Comparison of ENCODE assay signal across 14 cellular contexts in the genomic region with DNA sequence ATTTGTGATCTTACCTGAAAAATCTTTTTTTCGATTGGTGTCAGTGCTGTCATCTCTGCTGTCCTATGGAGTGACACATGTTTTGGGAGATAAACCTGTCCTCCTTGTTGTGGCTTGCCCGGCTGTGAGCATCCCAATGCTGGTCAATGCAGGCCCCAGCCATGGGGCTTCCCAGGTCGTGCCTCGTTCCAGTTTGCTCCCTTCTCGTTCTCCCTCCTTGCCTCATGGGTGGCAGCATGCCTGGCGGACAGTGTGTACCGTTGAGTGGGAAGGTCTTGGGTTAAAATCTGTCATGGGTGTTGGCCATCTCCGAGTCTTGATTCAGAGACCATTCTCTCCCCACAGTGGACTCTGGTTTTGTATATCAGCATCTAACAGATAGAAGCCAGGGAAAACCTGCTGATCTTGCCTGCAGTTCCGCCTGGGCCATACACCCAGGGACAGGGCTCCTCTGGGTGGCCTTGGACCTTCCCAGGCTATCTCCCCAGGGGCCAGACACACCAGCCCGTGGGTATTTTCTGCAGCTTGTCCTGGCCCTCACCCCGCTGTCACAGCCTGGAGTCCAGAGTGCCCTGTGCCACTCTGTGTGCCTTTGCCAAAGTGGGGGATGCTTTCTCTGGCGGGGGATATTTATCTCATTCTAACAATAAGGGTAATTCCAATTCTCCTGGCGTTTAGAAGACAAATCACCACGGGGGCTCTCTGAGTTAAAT.
DNase-seq lines count a peak whose midpoint lies in the region; ATAC-seq, FAIRE-seq and TF ChIP-seq lines count a peak whose summit lies in the region.
"Had no signal": no experiment of that assay in that cellular context is flagged by ENCODE, and none has a peak within 500 bp of the region (broad histone marks: within the 10 kb centered on the region; RNA-seq: fewer than 3 reads in every experiment).

No MANE protein-coding gene starts in this region.

- no peaks in the 10 kb centered on the region for H3K4me1 ChIP-seq in CD8-positive, alpha-beta memory T cell (ENCODE audit: insufficient read depth, low read length)
- H3K4me1 ChIP-seq in K562 (replicated peaks in 1 of 2; ENCODE audit: control insufficient read depth in 2 of 2, insufficient read depth in 2 of 2, low read length in 2 of 2) (peaks cover 2 to 19% of the 10 kb centered on the region in 2 experiments; a peak in 4 of 5 replicates), kidney (ENCODE audit: control insufficient read depth in 1 of 2, insufficient read depth in 1 of 2, low read depth in 1 of 2, low read length in 2 of 2) (peaks cover 2 to 5% of the 10 kb centered on the region in 2 donors), skeletal muscle tissue (ENCODE audit: control insufficient read depth in 3 of 3, insufficient read depth in 3 of 3, low read length in 3 of 3) (peaks cover 11 to 18% (median 15%) of the 10 kb centered on the region in 3 donors)

- no peak overlapping the region for H2AFZ ChIP-seq in K562 (ENCODE audit: low read depth, low read length)

- no peak overlapping the region for H3K4me2 ChIP-seq in K562 (ENCODE audit: insufficient read depth, low read length)
- H3K4me2 ChIP-seq: smooth muscle cell had no signal

- CTCF ChIA-PET in CD8-positive, alpha-beta memory T cell (lab: Charles Lee) = no interaction called here
- CTCF ChIA-PET in K562 (lab: Yijun Ruan, JAX; ENCODE audit: low intra/inter-chr PET ratio) = no interaction called here

- H4K20me1 ChIP-seq in K562 (replicated peaks; ENCODE audit: control insufficient read depth, insufficient read depth, low read length) = 0 out of 2 replicates have a peak, but pooled peaks cover 6% of the 10 kb centered on the region

- no peaks in the 10 kb centered on the region for H3K9me1 ChIP-seq in K562 (ENCODE audit: control insufficient read depth, insufficient read depth, low read length)

- H3K9me3 ChIP-seq in CD8-positive, alpha-beta memory T cell (ENCODE audit: low read length) = no peaks in the 10 kb centered on the region
- no peaks in the 10 kb centered on the region for H3K9me3 ChIP-seq in K562 (replicated peaks; ENCODE audit: control insufficient read depth, insufficient read depth, low read depth, low read length)
- H3K9me3 ChIP-seq in kidney (ENCODE audit: control insufficient read depth in 1 of 2, low read length in 2 of 2) = no peaks in the 10 kb centered on the region
- no peaks in the 10 kb centered on the region for H3K9me3 ChIP-seq in skeletal muscle tissue (ENCODE audit: control insufficient read depth in 3 of 3, low read length in 3 of 3)

- no peaks in the 10 kb centered on the region for H3K27me3 ChIP-seq in CD8-positive, alpha-beta memory T cell (ENCODE audit: insufficient read depth, low read length, poor library complexity, severe bottlenecking)
- H3K27me3 ChIP-seq in K562 (ENCODE audit: control insufficient read depth in 2 of 2, insufficient read depth in 2 of 2, low read length in 2 of 2) (no peaks in the 10 kb centered on the region), skeletal muscle tissue (ENCODE audit: control insufficient read depth in 3 of 3, insufficient read depth in 3 of 3, low read length in 3 of 3) (no peaks in the 10 kb centered on the region)
- H3K27me3 ChIP-seq: brain microvascular endothelial cell had no signal

- TF ChIP-seq RAD21 in K562 (CRISPR knock-in tag; conservative IDR thresholded peaks at IDR 0.05 in 1 of 2, IDR thresholded peaks at IDR 0.05 in 1 of 2) = no peak

- TF ChIP-seq EP300 in K562 (IDR thresholded peaks at IDR 0.05; ENCODE audit: low read length) = no peak

- no peak overlapping the region for H3K27ac ChIP-seq in CD8-positive, alpha-beta memory T cell (ENCODE audit: low read depth, low read length)
- H3K27ac ChIP-seq in K562 (ENCODE audit: extremely low read depth, low read depth, low read length) (no peak overlapping the region), kidney (ENCODE audit: low read depth in 2 of 2, low read length in 2 of 2) (peak overlapping the region; percentile 33 to 41), skeletal muscle tissue (ENCODE audit: low read depth, low read length) (peak overlapping the region; percentile 57)

- no peak for TF ChIP-seq CTCF in K562 (IDR thresholded peaks at IDR 0.05 in 2 of 3, conservative IDR thresholded peaks at IDR 0.05 in 1 of 3; ENCODE audit: insufficient read depth in 2 of 3, low read depth in 1 of 3, low read length in 3 of 3)
- TF ChIP-seq CTCF in kidney (IDR thresholded peaks at IDR 0.05; ENCODE audit: borderline replicate concordance, extremely low read depth, insufficient read depth) = no peak
- no peak for TF ChIP-seq CTCF in mesothelial cell of epicardium (IDR thresholded peaks at IDR 0.05; ENCODE audit: unreplicated experiment)

- POLR2A ChIA-PET in CD8-positive, alpha-beta memory T cell (lab: Charles Lee) = no interaction called here
- POLR2A ChIA-PET in K562 (lab: Yijun Ruan, JAX) = no interaction called here

- no peak overlapping the region for H3K4me3 ChIP-seq in CD8-positive, alpha-beta memory T cell (ENCODE audit: low read length)
- H3K4me3 ChIP-seq in K562 (no peak overlapping the region), kidney (ENCODE audit: low read length in 2 of 2) (no peak overlapping the region), skeletal muscle tissue (ENCODE audit: low read length in 3 of 3) (no peak overlapping the region)
- H3K4me3 ChIP-seq: smooth muscle cell had no signal

- H3K4me3 Mint-ChIP-seq in CD8-positive, alpha-beta memory T cell = peak overlapping the region in 1 of 7 donors; percentile 20
- H3K4me3 Mint-ChIP-seq in mesothelial cell of epicardium = no peak overlapping the region

- intact Hi-C loops in K562 (cut with micrococcal nuclease) = no loop called here
- intact Hi-C loops in kidney (cut with DNase I) = no loop called here

- no peak for ATAC-seq in K562
- no peak for ATAC-seq in GM21423 (IDR thresholded peaks at IDR 0.05; ENCODE audit: unreplicated experiment)
- ATAC-seq in HG03442 (IDR thresholded peaks at IDR 0.05; ENCODE audit: unreplicated experiment) = no peak
- ATAC-seq: PC-3 had no signal

- BruUV-seq in K562 (replicated peaks; lab: Mats Ljungman, UMichigan) = no TSS peak

- DNase-seq in CD8-positive, alpha-beta memory T cell = peak in 1 of 5 donors; percentile 17
- DNase-seq in K562 (ENCODE audit: extremely low read depth in 1 of 4, low spot score in 3 of 4) (no peak), kidney (peak; percentile 49), mesothelial cell of epicardium (ENCODE audit: low spot score in 2 of 2, unreplicated experiment in 2 of 2) (no peak)
- no peak for DNase-seq in stimulated activated CD4-positive, alpha-beta T cell treated with anti-CD3 and anti-CD28 coated beads, Interleukin-2, amount 100 ng/mL, for 48 hours
- DNase-seq: CD4-positive, alpha-beta memory T cell; erythroblast; PC-3; T1000 had no signal

- no peaks in the 10 kb centered on the region for H3K9me3 Mint-ChIP-seq in CD8-positive, alpha-beta memory T cell
- H3K9me3 Mint-ChIP-seq in mesothelial cell of epicardium = no peaks in the 10 kb centered on the region
- H3K9me3 Mint-ChIP-seq: CD4-positive, alpha-beta memory T cell had no signal

- H3K79me2 ChIP-seq in K562 (ENCODE audit: control insufficient read depth, insufficient read depth, low read length) = no peaks in the 10 kb centered on the region

- peak overlapping the region in 5 of 8 donors; percentile 7 to 80 (median 57) for H3K27ac Mint-ChIP-seq in CD8-positive, alpha-beta memory T cell
- H3K27ac Mint-ChIP-seq in mesothelial cell of epicardium = no peak overlapping the region

- in situ Hi-C loops in K562 (cut with MboI) = no loop called here

- peaks cover 3 to 32% (median 11%) of the 10 kb centered on the region in 3 donors for H3K36me3 Mint-ChIP-seq in CD8-positive, alpha-beta memory T cell
- peaks cover 3% of the 10 kb centered on the region for H3K36me3 Mint-ChIP-seq in mesothelial cell of epicardium

- H3K36me3 ChIP-seq in CD8-positive, alpha-beta memory T cell (ENCODE audit: insufficient read depth, low read length) = no peaks in the 10 kb centered on the region
- H3K36me3 ChIP-seq in K562 (ENCODE audit: control insufficient read depth, insufficient read depth, low read length) = no peaks in the 10 kb centered on the region
- peaks cover 2 to 4% of the 10 kb centered on the region in 2 donors for H3K36me3 ChIP-seq in kidney (ENCODE audit: control insufficient read depth in 1 of 2, insufficient read depth in 2 of 2, low read length in 2 of 2)
- H3K36me3 ChIP-seq in skeletal muscle tissue (ENCODE audit: control insufficient read depth in 3 of 3, insufficient read depth in 3 of 3, low read length in 3 of 3) = peaks cover 5 to 10% (median 7%) of the 10 kb centered on the region in 3 donors

- FAIRE-seq in K562 (lab: Jason Lieb, UNC) (no peak), kidney (lab: Jason Lieb, UNC) (no peak)

- H3K4me1 Mint-ChIP-seq in CD8-positive, alpha-beta memory T cell = peaks cover 26 to 47% (median 43%) of the 10 kb centered on the region in 3 donors
- peaks cover 7% of the 10 kb centered on the region for H3K4me1 Mint-ChIP-seq in mesothelial cell of epicardium

- TF ChIP-seq POLR2A in K562 (conservative IDR thresholded peaks at IDR 0.05) = no peak

- H3K27me3 Mint-ChIP-seq in CD8-positive, alpha-beta memory T cell = no peaks in the 10 kb centered on the region
- H3K27me3 Mint-ChIP-seq in mesothelial cell of epicardium (ENCODE audit: low read depth) = no peaks in the 10 kb centered on the region
- H3K27me3 Mint-ChIP-seq: CD4-positive, alpha-beta memory T cell had no signal

- 48% methylated on average over 12 of the region's 14 CpGs for WGBS in K562 (ENCODE audit: insufficient coverage, low coverage, missing lambda C conversion rate)

- no peak overlapping the region for H3K9ac ChIP-seq in K562 (ENCODE audit: insufficient read depth in 1 of 2, low read depth in 2 of 2, low read length in 2 of 2)
- H3K9ac ChIP-seq in kidney (ENCODE audit: low read length in 2 of 2) = no peak overlapping the region
- H3K9ac ChIP-seq in skeletal muscle tissue (ENCODE audit: low read depth in 1 of 3, low read length in 3 of 3) = no peak overlapping the region

TF ChIP-seq in K562, 482 proteins besides CTCF, POLR2A, EP300 and RAD21 (continues in another document):
- TF ChIP-seq CCNT2 (IDR thresholded peaks at IDR 0.05; ENCODE audit: borderline replicate concordance, extremely low read depth, insufficient read length, low read depth, low read length) = no peak

Comparison
In these comparisons a context has a peak if more than half of its experiments do, and no peak if none do; other contexts are left out.
1. H3K27ac ChIP-seq: peak in kidney (2 of 2) and skeletal muscle tissue (single experiment); none in CD8-positive, alpha-beta memory T cell (single experiment) and K562 (single experiment).